1 cellular context compared by ENCODE assay signal in the genomic region with DNA sequence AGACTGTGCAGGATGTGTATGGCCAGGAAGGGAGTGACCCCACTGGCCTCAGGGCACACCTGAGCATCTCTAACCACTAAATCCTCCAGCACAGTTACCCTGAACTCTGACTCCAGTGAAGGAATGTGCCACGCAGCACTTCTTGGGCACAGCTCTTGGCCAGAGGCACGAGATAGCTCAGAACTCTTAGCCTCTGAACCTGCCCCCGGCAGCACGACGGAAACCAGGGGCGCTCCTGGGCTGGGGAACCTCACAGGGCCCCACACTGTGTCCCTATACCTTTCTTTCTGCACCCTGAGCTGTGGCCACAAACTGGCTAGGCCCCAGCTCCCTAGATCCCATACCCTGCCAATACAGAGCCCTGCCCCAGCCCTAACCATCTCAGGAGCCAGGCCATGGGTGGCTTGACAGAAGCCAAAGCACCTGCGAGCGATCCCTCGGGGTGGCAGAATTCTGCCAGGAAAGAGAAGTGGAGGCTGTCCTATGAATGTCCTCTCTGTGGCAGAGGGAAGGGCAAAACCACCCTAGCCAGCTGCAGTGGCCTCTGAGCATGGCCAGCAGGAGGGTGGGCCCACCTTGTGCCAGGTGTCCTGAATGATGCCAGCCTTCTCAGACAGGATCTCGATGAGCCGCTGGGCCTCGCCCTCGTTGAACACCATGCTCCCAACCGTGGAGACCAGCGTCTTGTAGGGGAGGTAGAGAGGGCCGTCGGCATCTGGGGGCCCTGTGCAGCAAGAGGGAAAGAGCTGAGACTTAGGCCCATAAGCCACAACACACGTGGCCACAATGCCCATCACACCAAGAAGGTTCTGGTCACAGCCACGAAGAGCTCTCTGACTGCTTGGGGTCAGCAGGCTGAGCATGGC.
TF ChIP-seq lines count a peak whose summit lies in the region.

No MANE protein-coding gene starts in this region.

TF ChIP-seq in H1, 55 proteins besides CTCF, POLR2A, EP300 and RAD21:
- TF ChIP-seq BCL11A (IDR thresholded peaks at IDR 0.05; ENCODE audit: low read depth in 2 of 2, low read length in 2 of 2), result no peak
- TF ChIP-seq CREB1 (IDR thresholded peaks at IDR 0.05), result no peak
- TF ChIP-seq SAP30 (IDR thresholded peaks at IDR 0.05; ENCODE audit: insufficient read depth, insufficient replicate concordance, low read length), result no peak
- no peak for TF ChIP-seq RNF2 (IDR thresholded peaks at IDR 0.05; ENCODE audit: borderline replicate concordance, low read depth, low read length, missing control alignments, poor library complexity, severe bottlenecking)
- no peak for TF ChIP-seq FOSL1 (IDR thresholded peaks at IDR 0.05; ENCODE audit: insufficient read depth, low read depth, low read length)
- no peak for TF ChIP-seq BACH1 (IDR thresholded peaks at IDR 0.05; ENCODE audit: low read length)
- TF ChIP-seq TCF12 (IDR thresholded peaks at IDR 0.05; ENCODE audit: low read depth, low read length), result no peak
- no peak for TF ChIP-seq RFX5 (IDR thresholded peaks at IDR 0.05; ENCODE audit: borderline replicate concordance, low read depth, low read length)
- no peak for TF ChIP-seq CBX8 (IDR thresholded peaks at IDR 0.05; ENCODE audit: borderline replicate concordance, low read depth, low read length)
- TF ChIP-seq ZNF274 (IDR thresholded peaks at IDR 0.05; ENCODE audit: borderline replicate concordance, extremely low read depth, low read length), result no peak
- no peak for TF ChIP-seq JUND (IDR thresholded peaks at IDR 0.05; ENCODE audit: low read length)
- TF ChIP-seq POLR2AphosphoS5 (IDR thresholded peaks at IDR 0.05; ENCODE audit: low read depth, low read length), result no peak
- TF ChIP-seq HDAC6 (IDR thresholded peaks at IDR 0.05; ENCODE audit: low read depth, low read length), result no peak
- TF ChIP-seq RXRA (IDR thresholded peaks at IDR 0.05; ENCODE audit: insufficient read depth, low read depth, low read length), result no peak
